ENCODE assay signal across 1 cellular context in genomic region chr11:78139422-78140391, GRCh38.
TF ChIP-seq lines count a peak whose summit lies in the region.

Gene ALG8, minus strand, starts transcription at chr11:78139626. Its CDS starts 38 bp downstream, at chr11:78139588.

TF ChIP-seq in HepG2, 621 proteins besides CTCF, POLR2A, EP300 and RAD21 (continued from another document):
- peak; percentile 70; the same call in 1 of the 2 replicates for TF ChIP-seq ZNF790 (CRISPR knock-in tag; IDR thresholded peaks at IDR 0.05; ENCODE audit: borderline replicate concordance)
